Comparison of ENCODE assay signal across 1 cellular context in the genomic region with DNA sequence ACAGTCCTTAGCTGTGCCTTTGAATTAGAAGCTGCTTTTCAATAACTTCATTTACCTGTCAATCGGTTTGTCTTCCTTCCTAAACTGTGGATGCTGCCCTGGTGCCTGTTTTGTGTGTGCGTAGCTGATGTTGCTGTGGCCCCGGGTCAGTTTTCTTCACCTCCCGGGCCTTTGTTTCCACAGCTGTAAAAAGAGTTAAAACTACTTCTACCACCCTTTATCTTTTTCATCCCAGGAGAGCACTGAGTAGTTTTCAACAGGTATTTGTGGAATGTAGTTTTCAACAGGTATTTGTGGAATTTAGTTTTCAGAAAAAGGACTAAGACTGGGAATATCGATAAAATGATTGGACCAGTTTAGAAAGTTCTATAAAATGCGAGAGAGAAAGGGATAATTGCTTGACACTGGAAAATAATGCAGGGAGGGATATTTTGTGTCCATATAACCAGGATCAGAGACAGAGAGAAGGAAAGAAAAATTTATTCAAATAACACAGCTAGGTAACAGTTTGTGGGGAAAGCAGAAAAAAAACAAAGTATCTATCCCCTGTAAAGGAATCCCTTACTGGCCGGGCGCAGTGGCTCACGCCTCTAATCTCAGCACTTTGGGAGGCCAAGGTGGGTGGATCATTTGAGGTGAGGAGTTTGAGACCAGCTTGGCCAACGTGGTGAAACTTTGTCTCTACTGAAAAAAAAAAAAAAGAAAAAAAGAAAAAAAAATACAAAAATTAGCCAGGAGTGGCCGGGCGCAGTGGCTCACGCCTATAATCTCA.
TF ChIP-seq lines count a peak whose summit lies in the region.

No MANE protein-coding gene starts in this region.

TF ChIP-seq in H1, 55 proteins besides CTCF, POLR2A, EP300 and RAD21:
- TF ChIP-seq RNF2 (IDR thresholded peaks at IDR 0.05; ENCODE audit: borderline replicate concordance, low read depth, low read length, missing control alignments, poor library complexity, severe bottlenecking) (no peak), CEBPB (IDR thresholded peaks at IDR 0.05; ENCODE audit: low read depth, low read length) (no peak), EGR1 (IDR thresholded peaks at IDR 0.05; ENCODE audit: borderline replicate concordance, low read depth, low read length) (no peak), TEAD4 (IDR thresholded peaks at IDR 0.05; ENCODE audit: low read depth, low read length) (peak; percentile 80), TCF12 (IDR thresholded peaks at IDR 0.05; ENCODE audit: low read depth, low read length) (no peak), ASH2L (IDR thresholded peaks at IDR 0.05; ENCODE audit: low read length) (peak; percentile 19), SIRT6 (IDR thresholded peaks at IDR 0.05; ENCODE audit: low read length) (no peak), CREB1 (IDR thresholded peaks at IDR 0.05) (no peak), RFX5 (IDR thresholded peaks at IDR 0.05; ENCODE audit: borderline replicate concordance, low read depth, low read length) (no peak), SP1 (IDR thresholded peaks at IDR 0.05; ENCODE audit: low read depth, low read length) (0 out of 2 replicates have a peak, but pooled peaks have one; percentile 38), ZNF274 (IDR thresholded peaks at IDR 0.05; ENCODE audit: borderline replicate concordance, extremely low read depth, low read length) (no peak), CBX5 (IDR thresholded peaks at IDR 0.05; ENCODE audit: low read depth, low read length) (no peak), GABPA (IDR thresholded peaks at IDR 0.05; ENCODE audit: borderline replicate concordance, insufficient read depth, low read length) (no peak), NRF1 (IDR thresholded peaks at IDR 0.05; ENCODE audit: low read depth, low read length) (no peak), SAP30 (IDR thresholded peaks at IDR 0.05; ENCODE audit: insufficient read depth, insufficient replicate concordance, low read length) (no peak), PHF8 (conservative IDR thresholded peaks at IDR 0.05; ENCODE audit: low read depth, low read length) (no peak), RBBP5 (IDR thresholded peaks at IDR 0.05; ENCODE audit: borderline replicate concordance, low read depth, low read length) (no peak), CTBP2 (IDR thresholded peaks at IDR 0.05; ENCODE audit: borderline replicate concordance, insufficient read depth, insufficient read length, low read length) (no peak), MAFK (IDR thresholded peaks at IDR 0.05; ENCODE audit: low read depth, low read length) (no peak)
- TF ChIP-seq, protein P1, sequence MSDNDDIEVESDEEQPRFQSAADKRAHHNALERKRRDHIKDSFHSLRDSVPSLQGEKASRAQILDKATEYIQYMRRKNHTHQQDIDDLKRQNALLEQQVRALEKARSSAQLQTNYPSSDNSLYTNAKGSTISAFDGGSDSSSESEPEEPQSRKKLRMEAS (IDR thresholded peaks at IDR 0.05): no peak
- TF ChIP-seq, protein P2, sequence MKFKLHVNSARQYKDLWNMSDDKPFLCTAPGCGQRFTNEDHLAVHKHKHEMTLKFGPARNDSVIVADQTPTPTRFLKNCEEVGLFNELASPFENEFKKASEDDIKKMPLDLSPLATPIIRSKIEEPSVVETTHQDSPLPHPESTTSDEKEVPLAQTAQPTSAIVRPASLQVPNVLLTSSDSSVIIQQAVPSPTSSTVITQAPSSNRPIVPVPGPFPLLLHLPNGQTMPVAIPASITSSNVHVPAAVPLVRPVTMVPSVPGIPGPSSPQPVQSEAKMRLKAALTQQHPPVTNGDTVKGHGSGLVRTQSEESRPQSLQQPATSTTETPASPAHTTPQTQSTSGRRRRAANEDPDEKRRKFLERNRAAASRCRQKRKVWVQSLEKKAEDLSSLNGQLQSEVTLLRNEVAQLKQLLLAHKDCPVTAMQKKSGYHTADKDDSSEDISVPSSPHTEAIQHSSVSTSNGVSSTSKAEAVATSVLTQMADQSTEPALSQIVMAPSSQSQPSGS (IDR thresholded peaks at IDR 0.05; ENCODE audit: low read length): no peak
